14 cellular contexts compared by ENCODE assay signal in genomic region chr22:24474221-24474620, GRCh38. TPM values are rescaled to one million over a fixed set of nuclear protein-coding genes. Genes with fewer than 3 reads are reported as not detected.
A peak's percentile ranks its signal among the peaks of the same experiment; 100 is the strongest.
DNase-seq lines count a peak whose midpoint lies in the region; ATAC-seq, FAIRE-seq and TF ChIP-seq lines count a peak whose summit lies in the region.
"Had no signal": no experiment of that assay in that cellular context is flagged by ENCODE, and none has a peak within 500 bp of the region (broad histone marks: within the 10 kb centered on the region; RNA-seq: fewer than 3 reads in every experiment).

No MANE protein-coding gene starts in this region.

- TF ChIP-seq POLR2A in K562 (conservative IDR thresholded peaks at IDR 0.05) (no peak), thyroid gland (IDR thresholded peaks at IDR 0.05) (no peak), GM12891 (IDR thresholded peaks at IDR 0.05; ENCODE audit: low read depth, low read length) (no peak)

- H3K36me3 ChIP-seq in A673 (ENCODE audit: insufficient read depth, low read length, poor library complexity, severe bottlenecking) (no peaks in the 10 kb centered on the region), K562 (ENCODE audit: control insufficient read depth, insufficient read depth, low read length) (no peaks in the 10 kb centered on the region), thyroid gland (no peaks in the 10 kb centered on the region)

- no peak overlapping the region for H3K27ac Mint-ChIP-seq in activated CD4-positive, alpha-beta T cell treated with anti-CD3 and anti-CD28 coated beads, Interleukin-2, amount 10 ng/mL, durations not matched to agents 7 days and 5 days
- H3K27ac Mint-ChIP-seq: IgD-negative memory B cell; natural killer cell treated with Interleukin-12 subunit alpha and Interleukin-12 subunit beta and Interleukin-15 and Interleukin-18, amount 100 ng/mL, for 72 hours had no signal

- H3K9ac ChIP-seq in K562 (ENCODE audit: insufficient read depth in 1 of 2, low read depth in 2 of 2, low read length in 2 of 2), result no peak overlapping the region

- TF ChIP-seq CTCF in A673 (conservative IDR thresholded peaks at IDR 0.05; ENCODE audit: low read depth, low read length) (no peak), HFF-Myc (IDR thresholded peaks at IDR 0.05; ENCODE audit: low read depth, low read length, missing control alignments) (no peak), K562 (IDR thresholded peaks at IDR 0.05 in 2 of 3, conservative IDR thresholded peaks at IDR 0.05 in 1 of 3; ENCODE audit: insufficient read depth in 2 of 3, low read depth in 1 of 3, low read length in 3 of 3) (no peak), thyroid gland (IDR thresholded peaks at IDR 0.05) (no peak)

- no peak overlapping the region for H3K4me3 ChIP-seq in A673 (ENCODE audit: low read depth, low read length, poor library complexity, severe bottlenecking)
- no peak overlapping the region for H3K4me3 ChIP-seq in HFF-Myc (replicated peaks; ENCODE audit: low read depth, low read length)
- no peak overlapping the region for H3K4me3 ChIP-seq in K562
- H3K4me3 ChIP-seq in thyroid gland (replicated peaks in 1 of 3), result no peak overlapping the region

- no peak overlapping the region for H3K4me2 ChIP-seq in K562 (ENCODE audit: insufficient read depth, low read length)

- 16% methylated on average over 3 of the region's 3 CpGs for WGBS in K562 (ENCODE audit: insufficient coverage, low coverage, missing lambda C conversion rate)
- WGBS in thyroid gland, 2 donors, result 61 to 75% methylated on average over 3 of the region's 3 CpGs

- H2AFZ ChIP-seq in K562 (ENCODE audit: low read depth, low read length), result no peak overlapping the region

- peaks cover 7% of the 10 kb centered on the region for H3K9me3 Mint-ChIP-seq in activated CD4-positive, alpha-beta T cell treated with anti-CD3 and anti-CD28 coated beads, Interleukin-2, amount 10 ng/mL, durations not matched to agents 7 days and 5 days
- H3K9me3 Mint-ChIP-seq: natural killer cell treated with Interleukin-12 subunit alpha and Interleukin-12 subunit beta and Interleukin-15 and Interleukin-18, amount 100 ng/mL, for 72 hours had no signal

- H3K9me3 ChIP-seq in A673 (ENCODE audit: low read depth, low read length, poor library complexity, severe bottlenecking), result no peaks in the 10 kb centered on the region
- no peaks in the 10 kb centered on the region for H3K9me3 ChIP-seq in K562 (replicated peaks; ENCODE audit: control insufficient read depth, insufficient read depth, low read depth, low read length)
- H3K9me3 ChIP-seq in thyroid gland, result no peaks in the 10 kb centered on the region

- ATAC-seq in K562, result no peak
- ATAC-seq: natural killer cell treated with Interleukin-12 subunit alpha and Interleukin-12 subunit beta and Interleukin-15 and Interleukin-18, amount 100 ng/mL, for 72 hours had no signal

- no peaks in the 10 kb centered on the region for H4K20me1 ChIP-seq in K562 (replicated peaks; ENCODE audit: control insufficient read depth, insufficient read depth, low read length)

- no peak overlapping the region for H3K27ac ChIP-seq in A673 (ENCODE audit: low read depth, low read length, poor library complexity, severe bottlenecking)
- no peak overlapping the region for H3K27ac ChIP-seq in K562 (ENCODE audit: extremely low read depth, low read depth, low read length)
- no peak overlapping the region for H3K27ac ChIP-seq in thyroid gland
- H3K27ac ChIP-seq: C4-2B had no signal

- H3K27me3 ChIP-seq in A673 (replicated peaks; ENCODE audit: insufficient read depth, low read depth, low read length, poor library complexity) (no peaks in the 10 kb centered on the region), K562 (ENCODE audit: control insufficient read depth in 2 of 2, insufficient read depth in 2 of 2, low read length in 2 of 2) (no peaks in the 10 kb centered on the region), thyroid gland (no peaks in the 10 kb centered on the region)

- in situ Hi-C loops in K562 (cut with MboI), result no loop called here

- POLR2A ChIA-PET in A673 (lab: Charles Lee; ENCODE audit: low non-redundant PET), result no interaction called here
- POLR2A ChIA-PET in K562 (lab: Yijun Ruan, JAX), result interaction anchor here (0.7 to 1.2 kb wide), 2 partner anchors 10 to 19 kb away, joined by 3 read pairs; no protein-coding TSS in a partner anchor
- POLR2A ChIA-PET in activated CD4-positive, alpha-beta T cell treated with anti-CD3 and anti-CD28 coated beads, Interleukin-2, amount 10 ng/mL, durations not matched to agents 7 days and 5 days (lab: Charles Lee), result interaction anchor here (0.6 kb wide), 1 partner anchor 11 kb away, joined by 3 read pairs; no protein-coding TSS in a partner anchor

- DNase-seq in A673 (ENCODE audit: low spot score) (peak; percentile 21), HFF-Myc (ENCODE audit: extremely low read depth, low read depth) (peak; percentile 67), K562 (ENCODE audit: extremely low read depth in 1 of 4, low spot score in 3 of 4) (no peak), kidney glomerular epithelial cell (lab: John Stamatoyannopoulos, UW) (peak; percentile 87), thyroid gland (no peak), NCI-H2171 (lab: John Stamatoyannopoulos, UW) (no peak), GM12891 (ENCODE audit: insufficient read length, low spot score) (no peak)
- DNase-seq in activated CD4-positive, alpha-beta T cell treated with anti-CD3 and anti-CD28 coated beads, Interleukin-2, amount 10 ng/mL, durations not matched to agents 7 days and 5 days, result no peak
- DNase-seq: activated CD4-positive, CD25-positive, alpha-beta regulatory T cell; activated naive CD4-positive, alpha-beta T cell treated with Interleukin-2 at 50 U/mL for 16 hours; glutamatergic neuron had no signal

- H3K27me3 Mint-ChIP-seq in activated CD4-positive, alpha-beta T cell treated with anti-CD3 and anti-CD28 coated beads, Interleukin-2, amount 10 ng/mL, durations not matched to agents 7 days and 5 days, result no peaks in the 10 kb centered on the region
- H3K27me3 Mint-ChIP-seq: IgD-negative memory B cell; natural killer cell treated with Interleukin-12 subunit alpha and Interleukin-12 subunit beta and Interleukin-15 and Interleukin-18, amount 100 ng/mL, for 72 hours had no signal

- H3K36me3 Mint-ChIP-seq in activated CD4-positive, alpha-beta T cell treated with anti-CD3 and anti-CD28 coated beads, Interleukin-2, amount 10 ng/mL, durations not matched to agents 7 days and 5 days (ENCODE audit: low read depth), result no peaks in the 10 kb centered on the region
- H3K36me3 Mint-ChIP-seq: IgD-negative memory B cell; natural killer cell treated with Interleukin-12 subunit alpha and Interleukin-12 subunit beta and Interleukin-15 and Interleukin-18, amount 100 ng/mL, for 72 hours had no signal

- no peak for TF ChIP-seq EP300 in K562 (IDR thresholded peaks at IDR 0.05; ENCODE audit: low read length)

- no peak for TF ChIP-seq RAD21 in K562 (CRISPR knock-in tag; conservative IDR thresholded peaks at IDR 0.05 in 1 of 2, IDR thresholded peaks at IDR 0.05 in 1 of 2)

- peaks cover 8% of the 10 kb centered on the region for H3K4me1 ChIP-seq in A673 (ENCODE audit: insufficient read depth, low read length, poor library complexity, severe bottlenecking)
- no peaks in the 10 kb centered on the region for H3K4me1 ChIP-seq in K562 (replicated peaks in 1 of 2; ENCODE audit: control insufficient read depth in 2 of 2, insufficient read depth in 2 of 2, low read length in 2 of 2)
- peaks cover 0 to 16% of the 10 kb centered on the region in 2 donors for H3K4me1 ChIP-seq in thyroid gland

- CTCF ChIA-PET in A673 (lab: Charles Lee) (no interaction called here), K562 (lab: Yijun Ruan, JAX; ENCODE audit: low intra/inter-chr PET ratio) (no interaction called here)
- CTCF ChIA-PET in activated CD4-positive, alpha-beta T cell treated with anti-CD3 and anti-CD28 coated beads, Interleukin-2, amount 10 ng/mL, durations not matched to agents 7 days and 5 days (lab: Charles Lee), result interaction anchor here (0.8 to 1.4 kb wide), 4 partner anchors 10 to 299 kb away, joined by 3 to 7 read pairs (median 4); no protein-coding TSS in a partner anchor

- no peaks in the 10 kb centered on the region for H3K4me1 Mint-ChIP-seq in activated CD4-positive, alpha-beta T cell treated with anti-CD3 and anti-CD28 coated beads, Interleukin-2, amount 10 ng/mL, durations not matched to agents 7 days and 5 days

- FAIRE-seq in K562 (lab: Jason Lieb, UNC) (no peak), GM12891 (lab: Jason Lieb, UNC) (no peak)

- BruUV-seq in A673 (replicated peaks; lab: Mats Ljungman, UMichigan), result no TSS peak
- BruUV-seq in K562 (replicated peaks; lab: Mats Ljungman, UMichigan), result no TSS peak

- intact Hi-C loops in A673 (cut with micrococcal nuclease; ENCODE audit: unreplicated experiment), result no loop called here
- intact Hi-C loops in K562 (cut with micrococcal nuclease), result no loop called here
- intact Hi-C loops in thyroid gland (cut with DNase I), result no loop called here

- H3K4me3 Mint-ChIP-seq in activated CD4-positive, alpha-beta T cell treated with anti-CD3 and anti-CD28 coated beads, Interleukin-2, amount 10 ng/mL, durations not matched to agents 7 days and 5 days, result no peak overlapping the region
- H3K4me3 Mint-ChIP-seq: natural killer cell treated with Interleukin-12 subunit alpha and Interleukin-12 subunit beta and Interleukin-15 and Interleukin-18, amount 100 ng/mL, for 72 hours had no signal

- no peaks in the 10 kb centered on the region for H3K9me1 ChIP-seq in K562 (ENCODE audit: control insufficient read depth, insufficient read depth, low read length)

- no peaks in the 10 kb centered on the region for H3K79me2 ChIP-seq in K562 (ENCODE audit: control insufficient read depth, insufficient read depth, low read length)

RNA-seq across cellular contexts. Expression of gene UPB1, which starts 20.9 kb away (rescaled TPM):
- 0.11 and 0.35 TPM in 2 replicates for total RNA-seq in A673 (2021)
- total RNA-seq in K562 (2011; cell fraction: chromatin; rRNA removed; ENCODE audit: low replicate concordance), result 0.16 TPM in 1 of 2 replicates, not detected in the other
- not detected in 2 replicates for total RNA-seq in K562 (2011; cell fraction: nucleolus; rRNA removed)
- not detected in 2 replicates for total RNA-seq in K562 (2011; cell fraction: nucleoplasm; rRNA removed)
- 0.69 TPM in 1 of 2 replicates, not detected in the other for total RNA-seq in K562 (2014; rRNA removed)
- not detected in 2 replicates for total RNA-seq in K562 (2014; rRNA removed; fragmentation: Illumina TruSeq; extraction: Trizol)
- 0.11 TPM in 1 of 2 replicates, not detected in the other for total RNA-seq in K562 (2015; rRNA removed; fragmentation: Illumina TruSeq; extraction: Trizol)
- 0.07 TPM in 1 of 2 replicates, not detected in the other for total RNA-seq in K562 (2021)
- 0.04 TPM in 1 of 2 replicates, not detected in the other for polyA plus RNA-seq in K562 (2011; rRNA removed)
- polyA plus RNA-seq in K562 (2011; cell fraction: cytosol; rRNA removed), result not detected in 2 replicates
- 0.06 TPM in 1 of 2 replicates, not detected in the other for polyA plus RNA-seq in K562 (2011; cell fraction: nucleus; rRNA removed)
- polyA plus RNA-seq in K562 (2012), result 0.08 and 0.21 TPM in 2 replicates
- polyA plus RNA-seq in K562 (2014; fragmentation: Illumina TruSeq; extraction: Trizol), result not detected in 2 replicates
- polyA plus RNA-seq in K562 (2014; fragmentation: Nextera tagmentation; extraction: Ambion mirVana), result under 1 TPM in 1 of 2 experiments, not detected in 1; 0.06 TPM
- not detected in 2 replicates for polyA plus RNA-seq in K562 (2014; rRNA removed)
- polyA minus RNA-seq in K562 (2011; rRNA and poly(A)+ RNA removed), result not detected in 2 replicates
- not detected in 2 replicates for polyA minus RNA-seq in K562 (2011; cell fraction: cytosol; rRNA and poly(A)+ RNA removed)
- polyA minus RNA-seq in K562 (2011; cell fraction: nucleus; rRNA and poly(A)+ RNA removed), result not detected in 2 replicates
- not detected for total RNA-seq in thyroid gland
- 7.6 TPM for polyA plus RNA-seq in GM12891 (2012; ENCODE audit: low read depth, missing spikeins)
- under 1 TPM; 0.40 to 0.67 TPM for total RNA-seq in activated CD4-positive, alpha-beta T cell treated with anti-CD3 and anti-CD28 coated beads, Interleukin-2, amount 10 ng/mL, durations not matched to agents 7 days and 5 days
- polyA plus RNA-seq: IgD-negative memory B cell had no signal

RNA-seq across cellular contexts. Expression of gene ADORA2A, which starts 46.8 kb away (rescaled TPM):
- 9.6 and 10.9 TPM in 2 replicates for total RNA-seq in A673 (2021)
- 4.8 and 9.2 TPM in 2 replicates for total RNA-seq in K562 (2011; cell fraction: chromatin; rRNA removed; ENCODE audit: low replicate concordance)
- 3.6 and 5.2 TPM in 2 replicates for total RNA-seq in K562 (2011; cell fraction: nucleolus; rRNA removed)
- 5.9 and 6.1 TPM in 2 replicates for total RNA-seq in K562 (2011; cell fraction: nucleoplasm; rRNA removed)
- 0.61 and 2.1 TPM in 2 replicates for total RNA-seq in K562 (2014; rRNA removed)
- total RNA-seq in K562 (2014; rRNA removed; fragmentation: Illumina TruSeq; extraction: Trizol), result 0.15 and 0.29 TPM in 2 replicates
- total RNA-seq in K562 (2015; rRNA removed; fragmentation: Illumina TruSeq; extraction: Trizol), result 0.53 and 0.80 TPM in 2 replicates
- total RNA-seq in K562 (2021), result 0.66 and 0.98 TPM in 2 replicates
- polyA plus RNA-seq in K562 (2011; rRNA removed), result 0.49 and 1.2 TPM in 2 replicates
- polyA plus RNA-seq in K562 (2011; cell fraction: cytosol; rRNA removed), result 2.1 and 2.8 TPM in 2 replicates
- polyA plus RNA-seq in K562 (2011; cell fraction: nucleus; rRNA removed), result 3.2 and 3.4 TPM in 2 replicates
- polyA plus RNA-seq in K562 (2012), result 0.90 and 2.1 TPM in 2 replicates
- 0.58 and 0.65 TPM in 2 replicates for polyA plus RNA-seq in K562 (2014; fragmentation: Illumina TruSeq; extraction: Trizol)
- polyA plus RNA-seq in K562 (2014; fragmentation: Nextera tagmentation; extraction: Ambion mirVana), result not detected
- polyA plus RNA-seq in K562 (2014; rRNA removed), result 0.54 and 1.2 TPM in 2 replicates
- 1.3 and 2.9 TPM in 2 replicates for polyA minus RNA-seq in K562 (2011; rRNA and poly(A)+ RNA removed)
- 2.2 TPM in 1 of 2 replicates, not detected in the other for polyA minus RNA-seq in K562 (2011; cell fraction: cytosol; rRNA and poly(A)+ RNA removed)
- 1.5 and 3.7 TPM in 2 replicates for polyA minus RNA-seq in K562 (2011; cell fraction: nucleus; rRNA and poly(A)+ RNA removed)
- total RNA-seq in thyroid gland, result 1 to 10 TPM; 1.4 to 3.0 (median 2.5) TPM
- 15.5 TPM for polyA plus RNA-seq in GM12891 (2012; ENCODE audit: low read depth, missing spikeins)
- 10 to 100 TPM; 25.3 to 29.0 TPM for total RNA-seq in activated CD4-positive, alpha-beta T cell treated with anti-CD3 and anti-CD28 coated beads, Interleukin-2, amount 10 ng/mL, durations not matched to agents 7 days and 5 days

Comparison
In these comparisons a context has a peak if more than half of its experiments do, and no peak if none do; other contexts are left out.
1. DNase-seq: peak in A673 (single experiment), HFF-Myc (single experiment) and kidney glomerular epithelial cell (single experiment); none in K562 (0 of 4), thyroid gland (0 of 2), NCI-H2171 (single experiment), GM12891 (single experiment) and activated CD4-positive, alpha-beta T cell treated with anti-CD3 and anti-CD28 coated beads, Interleukin-2, amount 10 ng/mL, durations not matched to agents 7 days and 5 days (single experiment).